ENCODE assay signal across 23 cellular contexts in the genomic region with DNA sequence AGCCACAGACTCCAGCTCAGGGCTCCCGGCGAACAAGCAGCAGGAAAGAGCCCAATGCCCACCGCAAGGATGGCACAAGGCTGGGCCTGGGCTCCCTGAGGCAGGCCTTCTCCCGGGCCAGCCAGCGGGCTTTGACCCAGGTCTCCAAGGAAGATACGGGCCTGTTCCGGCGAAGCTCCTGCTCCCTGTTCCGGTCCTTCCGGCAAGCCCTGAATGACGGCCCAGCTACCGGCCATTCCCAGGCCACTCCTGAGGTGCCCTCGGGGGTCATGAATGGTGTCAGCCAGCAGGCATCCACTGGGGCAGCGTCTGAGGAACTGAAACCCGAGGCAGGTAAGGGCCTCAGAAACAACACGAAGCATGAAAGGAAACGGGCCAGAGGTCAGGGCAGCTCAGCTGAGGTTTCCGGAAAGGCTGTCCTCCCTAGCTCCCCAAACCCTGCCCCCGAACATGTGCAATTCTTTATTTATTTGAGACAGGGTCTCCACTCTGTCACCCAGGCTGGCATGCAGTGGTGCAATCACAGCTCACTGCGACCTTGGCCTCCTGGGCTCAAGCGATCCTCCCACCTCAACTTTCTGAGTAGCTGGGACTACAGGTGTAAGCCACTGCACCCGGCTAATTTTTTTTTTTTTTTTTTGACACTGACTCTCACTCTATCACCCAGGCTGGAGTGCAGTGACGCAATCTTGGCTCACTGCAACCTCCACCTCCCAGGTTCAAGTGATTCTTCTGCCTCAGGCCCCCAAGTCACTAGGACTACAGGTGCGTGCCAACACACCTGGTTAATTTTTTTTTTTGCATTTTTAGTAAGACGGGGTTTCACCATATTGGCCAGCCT. TPM values are rescaled to one million over a fixed set of nuclear protein-coding genes. Genes with fewer than 3 reads are reported as not detected.
DNase-seq lines count a peak whose midpoint lies in the region; ATAC-seq, FAIRE-seq and TF ChIP-seq lines count a peak whose summit lies in the region.
"Had no signal": no experiment of that assay in that cellular context is flagged by ENCODE, and none has a peak within 500 bp of the region (broad histone marks: within the 10 kb centered on the region; RNA-seq: fewer than 3 reads in every experiment).

No MANE protein-coding gene starts in this region.

- no peak overlapping the region for H2AK5ac ChIP-seq in trophoblast cell (ENCODE audit: low read length)

- H4K91ac ChIP-seq in trophoblast cell (ENCODE audit: low read depth, low read length), result peak overlapping the region; percentile 28

- no peaks in the 10 kb centered on the region for H3K9me2 ChIP-seq in PC-9 (ENCODE audit: insufficient read depth)

- H3K4me1 ChIP-seq in PC-9 (replicated peaks; ENCODE audit: insufficient read depth), result peaks cover 63% of the 10 kb centered on the region
- H3K4me1 ChIP-seq in trophoblast cell (ENCODE audit: control insufficient read depth in 1 of 2, insufficient read depth in 2 of 2, low read length in 2 of 2), result peaks cover 12 to 25% of the 10 kb centered on the region in 2 experiments
- peaks cover 2 to 12% of the 10 kb centered on the region in 2 donors for H3K4me1 ChIP-seq in small intestine (ENCODE audit: control insufficient read depth in 2 of 2, insufficient read depth in 1 of 2, low read depth in 1 of 2, low read length in 1 of 2)

- intact Hi-C loops in PC-9 (cut with micrococcal nuclease; ENCODE audit: unreplicated experiment), result loop anchor here (1.0 to 10.0 kb wide), 2 partner anchors 9 to 294 kb away; no protein-coding TSS in a partner anchor

- H2BK12ac ChIP-seq in trophoblast cell (ENCODE audit: low read length), result no peak overlapping the region

- H3K18ac ChIP-seq in trophoblast cell (ENCODE audit: low read length), result no peak overlapping the region

- peaks cover 47% of the 10 kb centered on the region for H3F3A ChIP-seq in PC-9 (ENCODE audit: insufficient read depth, low read depth)

- H3K27ac ChIP-seq in PC-9 (peak overlapping the region; percentile 83), trophoblast cell (ENCODE audit: low read depth, low read length) (peak overlapping the region; percentile 32), small intestine (ENCODE audit: low read depth in 1 of 2, low read length in 1 of 2) (no peak overlapping the region)
- H3K27ac ChIP-seq: gastrocnemius medialis, KMS-11, SK-N-MC had no signal

- H3K4me2 ChIP-seq in PC-9 (peak overlapping the region; percentile 63), trophoblast cell (ENCODE audit: low read length) (peak overlapping the region; percentile 14)
- H3K4me2 ChIP-seq: KMS-11 had no signal

- no peaks in the 10 kb centered on the region for H3K36me3 Mint-ChIP-seq in activated CD8-positive, alpha-beta T cell treated with anti-CD3 and anti-CD28 coated beads, Interleukin-2, amount 10 ng/mL, durations not matched to agents 7 days and 5 days (ENCODE audit: low read depth)

- no peak overlapping the region for H4K12ac ChIP-seq in trophoblast cell (ENCODE audit: low read depth, low read length)

- H2BK120ac ChIP-seq in trophoblast cell (ENCODE audit: insufficient read depth, low read length, poor library complexity), result peak overlapping the region; percentile 4

- H2BK5ac ChIP-seq in trophoblast cell (ENCODE audit: low read depth, low read length, poor library complexity), result peak overlapping the region; percentile 18

- H3K4ac ChIP-seq in trophoblast cell (ENCODE audit: low read depth, low read length), result no peak overlapping the region

- H3K36me3 ChIP-seq in PC-9 (ENCODE audit: low read depth), result no peaks in the 10 kb centered on the region
- no peaks in the 10 kb centered on the region for H3K36me3 ChIP-seq in trophoblast cell (ENCODE audit: control insufficient read depth in 1 of 2, insufficient read depth in 2 of 2, low read length in 2 of 2)
- no peaks in the 10 kb centered on the region for H3K36me3 ChIP-seq in small intestine (ENCODE audit: control insufficient read depth in 2 of 2, insufficient read depth in 2 of 2, low read length in 2 of 2)
- H3K36me3 ChIP-seq: gastrocnemius medialis had no signal

- CTCF ChIA-PET in PC-9 (lab: Charles Lee), result interaction anchor here (0.5 to 1.2 kb wide), 6 partner anchors 19 to 406 kb away, joined by 3 to 18 read pairs (median 5); no protein-coding TSS in a partner anchor
- CTCF ChIA-PET in activated CD8-positive, alpha-beta T cell treated with anti-CD3 and anti-CD28 coated beads, Interleukin-2, amount 10 ng/mL, durations not matched to agents 7 days and 5 days (lab: Charles Lee), result interaction anchor here (1.0 kb wide), 1 partner anchor 146 kb away, joined by 3 read pairs; no protein-coding TSS in a partner anchor

- peak overlapping the region; percentile 9; the same call in 1 of the 2 replicates for H3K4me3 ChIP-seq in PC-9
- H3K4me3 ChIP-seq in trophoblast cell (ENCODE audit: low read depth, low read length), result no peak overlapping the region
- H3K4me3 ChIP-seq in small intestine (ENCODE audit: low read depth in 1 of 2, low read length in 2 of 2), result no peak overlapping the region
- H3K4me3 ChIP-seq: gastrocnemius medialis, SK-N-MC had no signal

- H3K9me3 Mint-ChIP-seq in activated CD8-positive, alpha-beta T cell treated with anti-CD3 and anti-CD28 coated beads, Interleukin-2, amount 10 ng/mL, durations not matched to agents 7 days and 5 days (ENCODE audit: insufficient read depth), result no peaks in the 10 kb centered on the region

- H3K4me3 Mint-ChIP-seq in activated CD8-positive, alpha-beta T cell treated with anti-CD3 and anti-CD28 coated beads, Interleukin-2, amount 10 ng/mL, durations not matched to agents 7 days and 5 days, result no peak overlapping the region

- H3K9ac ChIP-seq in trophoblast cell (ENCODE audit: low read length), result no peak overlapping the region
- H3K9ac ChIP-seq: KMS-11 had no signal

- peaks cover 4% of the 10 kb centered on the region for H3K79me1 ChIP-seq in trophoblast cell (ENCODE audit: low read length)

- peak overlapping the region; percentile 19 for H3K14ac ChIP-seq in trophoblast cell (ENCODE audit: low read length)

- H3K27ac Mint-ChIP-seq in activated CD8-positive, alpha-beta T cell treated with anti-CD3 and anti-CD28 coated beads, Interleukin-2, amount 10 ng/mL, durations not matched to agents 7 days and 5 days, result no peak overlapping the region

- no peak for TF ChIP-seq POLR2A in GM12892 (IDR thresholded peaks at IDR 0.05; ENCODE audit: low read depth, low read length)

- H3K27me3 ChIP-seq in PC-9 (ENCODE audit: insufficient read depth, low read depth) (no peaks in the 10 kb centered on the region), trophoblast cell (ENCODE audit: insufficient read depth, low read length) (peaks cover 10% of the 10 kb centered on the region), small intestine (ENCODE audit: control insufficient read depth in 2 of 2, insufficient read depth in 2 of 2, low read length in 2 of 2) (peaks cover 0 to 4% of the 10 kb centered on the region in 2 donors)

- WGBS in trophoblast cell (ENCODE audit: extremely low coverage, insufficient coverage, insufficient read length), result no CpG with 5 or more reads among the region's 25 CpGs
- WGBS in small intestine, 3 donors, result 84 to 87% (median 86%) methylated on average over 23 to 25 of the region's 25 CpGs

- no peak for DNase-seq in GM12892 (ENCODE audit: insufficient read length)
- DNase-seq in PC-9, result peak; percentile 85 to 93
- peak; percentile 94 to 97 for DNase-seq in trophoblast cell
- DNase-seq in small intestine, result no peak
- DNase-seq in NCI-H146 treated with DMSO at 0.1 percent for 48 hours (lab: John Stamatoyannopoulos, UW; ENCODE audit: unreplicated experiment), result no peak
- no peak for DNase-seq in activated CD8-positive, alpha-beta T cell treated with anti-CD3 and anti-CD28 coated beads, Interleukin-2, amount 10 ng/mL, durations not matched to agents 7 days and 5 days
- DNase-seq in activated CD4-positive, alpha-beta T cell treated with anti-CD3 and anti-CD28 coated beads for 48 hours, result no peak
- DNase-seq: activated effector memory CD4-positive, alpha-beta T cell treated with Interleukin-2 at 50 U/mL for 16 hours; amniotic stem cell; C1 segment of cervical spinal cord; DMS79; gastrocnemius medialis; midbrain; NCI-H1436 treated with DMSO at 0.1 percent for 48 hours; NCI-H446; stimulated activated naive CD4-positive, alpha-beta T cell treated with Interleukin-2 at 50 U/mL for 16 hours had no signal

- H3K9me3 ChIP-seq in PC-9 (ENCODE audit: insufficient read depth, low read depth) (no peaks in the 10 kb centered on the region), trophoblast cell (ENCODE audit: insufficient read depth, low read depth, low read length) (peaks cover 5% of the 10 kb centered on the region), small intestine (ENCODE audit: control insufficient read depth, low read depth) (no peaks in the 10 kb centered on the region)
- H3K9me3 ChIP-seq: gastrocnemius medialis had no signal

- peak overlapping the region; percentile 56 for H4K8ac ChIP-seq in trophoblast cell (ENCODE audit: low read depth, low read length)

- BruUV-seq in PC-9 (replicated peaks; lab: Mats Ljungman, UMichigan), result no TSS peak

- H2AFZ ChIP-seq in PC-9 (peak overlapping the region; percentile 44), trophoblast cell (ENCODE audit: insufficient read depth, low read length, poor library complexity) (peak overlapping the region; percentile 4)

- peak; percentile 30 for FAIRE-seq in GM12892 (lab: Jason Lieb, UNC)
- no peak for FAIRE-seq in small intestine (lab: Jason Lieb, UNC)

- no peaks in the 10 kb centered on the region for H4K20me1 ChIP-seq in PC-9 (ENCODE audit: insufficient read depth)

- POLR2A ChIA-PET in PC-9 (lab: Charles Lee; ENCODE audit: unreplicated experiment), result interaction anchor here (0.5 to 0.7 kb wide), 4 partner anchors 10 to 1144 kb away, joined by 3 to 10 read pairs (median 6); no protein-coding TSS in a partner anchor
- POLR2A ChIA-PET in activated CD8-positive, alpha-beta T cell treated with anti-CD3 and anti-CD28 coated beads, Interleukin-2, amount 10 ng/mL, durations not matched to agents 7 days and 5 days (lab: Charles Lee), result no interaction called here

- peaks cover 6% of the 10 kb centered on the region for H3K4me1 Mint-ChIP-seq in activated CD8-positive, alpha-beta T cell treated with anti-CD3 and anti-CD28 coated beads, Interleukin-2, amount 10 ng/mL, durations not matched to agents 7 days and 5 days (ENCODE audit: low read depth)

- H3K23ac ChIP-seq in trophoblast cell (ENCODE audit: low read length), result no peak overlapping the region

- peaks cover 28% of the 10 kb centered on the region for H3K27me3 Mint-ChIP-seq in activated CD8-positive, alpha-beta T cell treated with anti-CD3 and anti-CD28 coated beads, Interleukin-2, amount 10 ng/mL, durations not matched to agents 7 days and 5 days (ENCODE audit: low read depth)

- no peaks in the 10 kb centered on the region for H3K79me2 ChIP-seq in PC-9 (ENCODE audit: low read depth)
- H3K79me2 ChIP-seq in trophoblast cell (ENCODE audit: control insufficient read depth, insufficient read depth, low read length, poor library complexity), result no peaks in the 10 kb centered on the region

- ATAC-seq in GM21717 (IDR thresholded peaks at IDR 0.05; ENCODE audit: unreplicated experiment), result peak; percentile 43
- ATAC-seq in activated CD8-positive, alpha-beta T cell treated with anti-CD3 and anti-CD28 coated beads, Interleukin-2, amount 10 ng/mL, durations not matched to agents 7 days and 5 days, result no peak
- ATAC-seq: gastrocnemius medialis had no signal

- no peak for TF ChIP-seq CTCF in PC-9 (conservative IDR thresholded peaks at IDR 0.05)

RNA-seq across cellular contexts. Expression of a gene that starts 6.0 kb away (rescaled TPM):
- not detected for polyA plus RNA-seq in GM12892 (2012; ENCODE audit: missing spikeins)
- total RNA-seq in PC-9 (2021), result 0.38 and 1.7 TPM in 2 replicates
- polyA plus RNA-seq in trophoblast cell (2013), result 0.11 and 0.22 TPM in 2 replicates
- 100 to 1,000 TPM in 1 of 3 donors, 10 to 100 TPM in 2; 35.7 to 110 (median 85.1) TPM for polyA plus RNA-seq in small intestine
- total RNA-seq in activated CD8-positive, alpha-beta T cell treated with anti-CD3 and anti-CD28 coated beads, Interleukin-2, amount 10 ng/mL, durations not matched to agents 7 days and 5 days, result not detected
- total RNA-seq: chondrocyte, H4 had no signal

RNA-seq across cellular contexts. Expression of a gene that starts 16.5 kb away (rescaled TPM):
- not detected for polyA plus RNA-seq in GM12892 (2012; ENCODE audit: missing spikeins)
- 0.52 and 0.78 TPM in 2 replicates for total RNA-seq in PC-9 (2021)
- 0.30 and 0.39 TPM in 2 replicates for polyA plus RNA-seq in trophoblast cell (2013)
- not detected for polyA plus RNA-seq in small intestine
- not detected for total RNA-seq in activated CD8-positive, alpha-beta T cell treated with anti-CD3 and anti-CD28 coated beads, Interleukin-2, amount 10 ng/mL, durations not matched to agents 7 days and 5 days
- total RNA-seq: chondrocyte, gastrocnemius medialis, H4, osteocyte, skeletal muscle tissue had no signal

RNA-seq across cellular contexts. Expression of a gene that starts 22.8 kb away (rescaled TPM):
- polyA plus RNA-seq in GM12892 (2012; ENCODE audit: missing spikeins), result 71.3 TPM
- 291 and 366 TPM in 2 replicates for total RNA-seq in PC-9 (2021)
- 185 and 205 TPM in 2 replicates for polyA plus RNA-seq in trophoblast cell (2013)
- 10 to 100 TPM in 2 of 3 donors, 1 to 10 TPM in 1; 7.2 to 42.9 (median 11.9) TPM for polyA plus RNA-seq in small intestine
- under 1 TPM; 0.23 to 0.71 TPM for total RNA-seq in activated CD8-positive, alpha-beta T cell treated with anti-CD3 and anti-CD28 coated beads, Interleukin-2, amount 10 ng/mL, durations not matched to agents 7 days and 5 days

RNA-seq across cellular contexts. Expression of a gene that starts 43.2 kb away (rescaled TPM):
- 9.6 TPM for polyA plus RNA-seq in GM12892 (2012; ENCODE audit: missing spikeins)
- total RNA-seq in PC-9 (2021), result 203 and 209 TPM in 2 replicates
- polyA plus RNA-seq in trophoblast cell (2013), result 55.5 and 55.9 TPM in 2 replicates
- 10 to 100 TPM; 29.2 to 48.3 (median 30.6) TPM for polyA plus RNA-seq in small intestine
- under 1 TPM; 0.13 to 0.16 TPM for total RNA-seq in activated CD8-positive, alpha-beta T cell treated with anti-CD3 and anti-CD28 coated beads, Interleukin-2, amount 10 ng/mL, durations not matched to agents 7 days and 5 days

Comparison
In these comparisons a context has a peak if more than half of its experiments do, and no peak if none do; other contexts are left out.
1. DNase-seq: peak in PC-9 (2 of 2) and trophoblast cell (2 of 2); none in GM12892 (single experiment), small intestine (single experiment), NCI-H146 treated with DMSO at 0.1 percent for 48 hours (single experiment), activated CD8-positive, alpha-beta T cell treated with anti-CD3 and anti-CD28 coated beads, Interleukin-2, amount 10 ng/mL, durations not matched to agents 7 days and 5 days (single experiment) and activated CD4-positive, alpha-beta T cell treated with anti-CD3 and anti-CD28 coated beads for 48 hours (single experiment).
2. H3K27ac ChIP-seq: peak in PC-9 (single experiment) and trophoblast cell (single experiment); none in small intestine (0 of 2).
3. RNA of a gene that starts 22.8 kb away (total RNA-seq): 291 to 366 TPM in PC-9; 0.23 to 0.71 TPM in activated CD8-positive, alpha-beta T cell treated with anti-CD3 and anti-CD28 coated beads, Interleukin-2, amount 10 ng/mL, durations not matched to agents 7 days and 5 days; every median in the first group is over 100 times any median in the second.